Comparison of ENCODE assay signal across 8 cellular contexts in genomic region chr12:18224745-18225144, GRCh38. TPM values are rescaled to one million over a fixed set of nuclear protein-coding genes. Genes with fewer than 3 reads are reported as not detected.
DNase-seq lines count a peak whose midpoint lies in the region; ATAC-seq and TF ChIP-seq lines count a peak whose summit lies in the region.

No MANE protein-coding gene starts in this region.

- H3K27me3 Mint-ChIP-seq in Caco-2 (ENCODE audit: insufficient read depth, unreplicated experiment): peaks cover 3% of the 10 kb centered on the region
- no peaks in the 10 kb centered on the region for H3K27me3 Mint-ChIP-seq in activated naive CD4-positive, alpha-beta T cell treated with anti-CD3 and anti-CD28 coated beads for 36 hours (ENCODE audit: low read depth)

- H3K9me3 Mint-ChIP-seq in Caco-2 (ENCODE audit: unreplicated experiment): no peaks in the 10 kb centered on the region
- H3K9me3 Mint-ChIP-seq in activated naive CD4-positive, alpha-beta T cell treated with anti-CD3 and anti-CD28 coated beads for 36 hours: peaks cover 1% of the 10 kb centered on the region

- no peaks in the 10 kb centered on the region for H3K4me1 ChIP-seq in Caco-2

- peak; percentile 47 to 54 for TF ChIP-seq CTCF in Caco-2 (IDR thresholded peaks at IDR 0.05; ENCODE audit: insufficient read depth in 1 of 2, low read depth in 1 of 2, low read length in 1 of 2, severe bottlenecking in 1 of 2, unreplicated experiment in 1 of 2)

- no peaks in the 10 kb centered on the region for H3K27me3 ChIP-seq in Caco-2 (replicated peaks; ENCODE audit: control insufficient read depth, insufficient read depth, low read length)

- intact Hi-C loops in Caco-2 (cut with micrococcal nuclease; ENCODE audit: unreplicated experiment): loop anchor here (1.0 kb wide), 2 partner anchors 65 to 84 kb away; no protein-coding TSS in a partner anchor
- intact Hi-C loops in activated naive CD4-positive, alpha-beta T cell treated with anti-CD3 and anti-CD28 coated beads for 36 hours (cut with micrococcal nuclease): loop anchor here (1.0 kb wide), 1 partner anchor 65 kb away; no protein-coding TSS in a partner anchor

- no peak overlapping the region for H3K27ac Mint-ChIP-seq in Caco-2 (ENCODE audit: unreplicated experiment)
- no peak overlapping the region for H3K27ac Mint-ChIP-seq in activated naive CD4-positive, alpha-beta T cell treated with anti-CD3 and anti-CD28 coated beads for 36 hours

- POLR2A ChIA-PET in Caco-2 (lab: Charles Lee): no interaction called here

- no peak for ATAC-seq in GM21526 (IDR thresholded peaks at IDR 0.05; ENCODE audit: low FRiP score, unreplicated experiment)

- no peak overlapping the region for H3K4me3 Mint-ChIP-seq in Caco-2 (ENCODE audit: unreplicated experiment)
- no peak overlapping the region for H3K4me3 Mint-ChIP-seq in activated naive CD4-positive, alpha-beta T cell treated with anti-CD3 and anti-CD28 coated beads for 36 hours

- CTCF ChIA-PET in Caco-2 (lab: Charles Lee): interaction anchor here (0.5 to 1.6 kb wide), 4 partner anchors 66 to 90 kb away, joined by 3 to 5 read pairs (median 4); no protein-coding TSS in a partner anchor
- CTCF ChIA-PET in activated naive CD4-positive, alpha-beta T cell treated with anti-CD3 and anti-CD28 coated beads for 36 hours (lab: Charles Lee): no interaction called here

- TF ChIP-seq RAD21 in Ishikawa (IDR thresholded peaks at IDR 0.05; ENCODE audit: low read depth): peak; percentile 76

- H3K9me3 ChIP-seq in Caco-2: no peaks in the 10 kb centered on the region

- BruUV-seq in Caco-2 (replicated peaks; lab: Mats Ljungman, UMichigan): no TSS peak

- no peaks in the 10 kb centered on the region for H3K36me3 Mint-ChIP-seq in Caco-2 (ENCODE audit: insufficient read depth, unreplicated experiment)
- H3K36me3 Mint-ChIP-seq in activated naive CD4-positive, alpha-beta T cell treated with anti-CD3 and anti-CD28 coated beads for 36 hours (ENCODE audit: low read depth): no peaks in the 10 kb centered on the region

- no peaks in the 10 kb centered on the region for H3K4me1 Mint-ChIP-seq in Caco-2 (ENCODE audit: low read depth, unreplicated experiment)
- no peaks in the 10 kb centered on the region for H3K4me1 Mint-ChIP-seq in activated naive CD4-positive, alpha-beta T cell treated with anti-CD3 and anti-CD28 coated beads for 36 hours (ENCODE audit: low read depth)

- TF ChIP-seq EP300 in Ishikawa (IDR thresholded peaks at IDR 0.05; ENCODE audit: borderline replicate concordance): no peak

- H3K36me3 ChIP-seq in Caco-2 (ENCODE audit: control insufficient read depth, insufficient read depth, low read length): no peaks in the 10 kb centered on the region

- H3K4me3 ChIP-seq in Caco-2 (ENCODE audit: low read depth, low read length): no peak overlapping the region

- DNase-seq in Caco-2: peak in 1 of 2 experiments; percentile 15
- DNase-seq in RPMI7951 (ENCODE audit: low read depth): peak; percentile 26
- peak; percentile 4 for DNase-seq in globus pallidus (ENCODE audit: low spot score)
- no peak for DNase-seq in COLO668 (lab: John Stamatoyannopoulos, UW; ENCODE audit: unreplicated experiment)
- no peak for DNase-seq in NCI-H2196 (lab: John Stamatoyannopoulos, UW; ENCODE audit: unreplicated experiment)
- no peak for DNase-seq in activated naive CD4-positive, alpha-beta T cell treated with anti-CD3 and anti-CD28 coated beads for 36 hours

TF ChIP-seq in Ishikawa, 13 proteins besides CTCF, POLR2A, EP300 and RAD21:
- TF ChIP-seq TEAD4 (IDR thresholded peaks at IDR 0.05): 0 out of 2 replicates have a peak, but pooled peaks have one; percentile 17
- TF ChIP-seq FOXM1 (IDR thresholded peaks at IDR 0.05; ENCODE audit: borderline replicate concordance, low read depth): no peak
- TF ChIP-seq TCF12 (IDR thresholded peaks at IDR 0.05; ENCODE audit: low read depth): no peak
- no peak for TF ChIP-seq TAF1 (IDR thresholded peaks at IDR 0.05; ENCODE audit: low read depth)
- no peak for TF ChIP-seq ZBTB7A (IDR thresholded peaks at IDR 0.05; ENCODE audit: low read depth)

RNA-seq across cellular contexts. Expression of gene PIK3C2G, which starts 36.6 kb away (rescaled TPM):
- not detected in 2 replicates for total RNA-seq in Caco-2 (2022)
- not detected in 2 replicates for total RNA-seq in RPMI7951 (2014; rRNA removed; shearing (Covaris generic))
- total RNA-seq in activated naive CD4-positive, alpha-beta T cell treated with anti-CD3 and anti-CD28 coated beads for 36 hours: not detected

Comparison
In these comparisons a context has a peak if more than half of its experiments do, and no peak if none do; other contexts are left out.
1. DNase-seq: peak in RPMI7951 (single experiment) and globus pallidus (single experiment); none in COLO668 (single experiment), NCI-H2196 (single experiment) and activated naive CD4-positive, alpha-beta T cell treated with anti-CD3 and anti-CD28 coated beads for 36 hours (single experiment).